Comparison of ENCODE assay signal across 10 cellular contexts in genomic region chr12:14959916-14960315, GRCh38.
A peak's percentile ranks its signal among the peaks of the same experiment; 100 is the strongest.
DNase-seq lines count a peak whose midpoint lies in the region; ATAC-seq and TF ChIP-seq lines count a peak whose summit lies in the region.
"Had no signal": no experiment of that assay in that cellular context is flagged by ENCODE, and none has a peak within 500 bp of the region (broad histone marks: within the 10 kb centered on the region; RNA-seq: fewer than 3 reads in every experiment).

No MANE protein-coding gene starts in this region.

- H3K27me3 Mint-ChIP-seq in nephron progenitor cell (ENCODE audit: low read depth, poor library complexity), result peaks cover 13% of the 10 kb centered on the region

- peak; percentile 39 for TF ChIP-seq POLR2A in GM18505 (IDR thresholded peaks at IDR 0.05; ENCODE audit: borderline replicate concordance, extremely low read depth, insufficient read depth, insufficient read length)
- TF ChIP-seq POLR2A in erythroblast (IDR thresholded peaks at IDR 0.05; ENCODE audit: low read length), result peak; percentile 7

- no peaks in the 10 kb centered on the region for H3K9me3 Mint-ChIP-seq in stimulated activated effector memory CD8-positive, alpha-beta T cell treated with anti-CD3 and anti-CD28 coated beads, Interleukin-12 subunit alpha, Interleukin-12 subunit beta, amount 100 ng/mL, for 72 hours
- no peaks in the 10 kb centered on the region for H3K9me3 Mint-ChIP-seq in nephron progenitor cell

- H3K4me3 ChIP-seq in SK-N-MC, result peak overlapping the region; percentile 14; the same call in 1 of the 2 replicates

- ATAC-seq in GM18505 (IDR thresholded peaks at IDR 0.05; ENCODE audit: unreplicated experiment) (no peak), GM19395 (IDR thresholded peaks at IDR 0.05; ENCODE audit: unreplicated experiment) (no peak)
- ATAC-seq in stimulated activated effector memory CD8-positive, alpha-beta T cell treated with anti-CD3 and anti-CD28 coated beads, Interleukin-12 subunit alpha, Interleukin-12 subunit beta, amount 100 ng/mL, for 72 hours, result no peak

- no peaks in the 10 kb centered on the region for H3K36me3 ChIP-seq in SK-N-MC (ENCODE audit: insufficient read depth, low read length)

- H3K4me3 Mint-ChIP-seq in stimulated activated effector memory CD8-positive, alpha-beta T cell treated with anti-CD3 and anti-CD28 coated beads, Interleukin-12 subunit alpha, Interleukin-12 subunit beta, amount 100 ng/mL, for 72 hours, result peak overlapping the region; percentile 96
- H3K4me3 Mint-ChIP-seq in nephron progenitor cell, result no peak overlapping the region

- H3K4me1 Mint-ChIP-seq in stimulated activated effector memory CD8-positive, alpha-beta T cell treated with anti-CD3 and anti-CD28 coated beads, Interleukin-12 subunit alpha, Interleukin-12 subunit beta, amount 100 ng/mL, for 72 hours, result peaks cover 47% of the 10 kb centered on the region
- H3K4me1 Mint-ChIP-seq in nephron progenitor cell, result peaks cover 5% of the 10 kb centered on the region

- DNase-seq in SK-N-MC (ENCODE audit: low read depth, low spot score), result no peak
- peak; percentile 28 to 34 for DNase-seq in erythroblast (lab: John Stamatoyannopoulos, UW)
- no peak for DNase-seq in stimulated activated effector memory CD8-positive, alpha-beta T cell treated with anti-CD3 and anti-CD28 coated beads, Interleukin-12 subunit alpha, Interleukin-12 subunit beta, amount 100 ng/mL, for 72 hours (ENCODE audit: low spot score in 2 of 2)
- DNase-seq in nephron progenitor cell, result no peak
- DNase-seq in NCI-H2107 treated with DMSO at 0.1 percent for 48 hours (lab: John Stamatoyannopoulos, UW; ENCODE audit: unreplicated experiment), result no peak
- DNase-seq: NCI-H2171; stimulated activated CD4-positive, alpha-beta T cell treated with anti-CD3 and anti-CD28 coated beads, Interleukin-4, amount 100 ng/mL, for 24 hours had no signal

- H3K9ac ChIP-seq in SK-N-MC (ENCODE audit: insufficient read length), result no peak overlapping the region

- H3K9me3 ChIP-seq in SK-N-MC (ENCODE audit: low read depth, low read length), result no peaks in the 10 kb centered on the region
- H3K9me3 ChIP-seq: mucosa of descending colon had no signal

- TF ChIP-seq CTCF in nephron progenitor cell (IDR thresholded peaks at IDR 0.05), result no peak

- H3K27ac Mint-ChIP-seq in stimulated activated effector memory CD8-positive, alpha-beta T cell treated with anti-CD3 and anti-CD28 coated beads, Interleukin-12 subunit alpha, Interleukin-12 subunit beta, amount 100 ng/mL, for 72 hours, result peak overlapping the region; percentile 96
- H3K27ac Mint-ChIP-seq in nephron progenitor cell, result no peak overlapping the region

- peak overlapping the region; percentile 93 for H3K27ac ChIP-seq in SK-N-MC

- H3K36me3 Mint-ChIP-seq in stimulated activated effector memory CD8-positive, alpha-beta T cell treated with anti-CD3 and anti-CD28 coated beads, Interleukin-12 subunit alpha, Interleukin-12 subunit beta, amount 100 ng/mL, for 72 hours, result peaks cover 60% of the 10 kb centered on the region
- H3K36me3 Mint-ChIP-seq in nephron progenitor cell (ENCODE audit: low read depth), result no peaks in the 10 kb centered on the region

Comparison
In these comparisons a context has a peak if more than half of its experiments do, and no peak if none do; other contexts are left out.
1. DNase-seq: peak in erythroblast (2 of 2); none in SK-N-MC (single experiment), stimulated activated effector memory CD8-positive, alpha-beta T cell treated with anti-CD3 and anti-CD28 coated beads, Interleukin-12 subunit alpha, Interleukin-12 subunit beta, amount 100 ng/mL, for 72 hours (0 of 2), nephron progenitor cell (single experiment) and NCI-H2107 treated with DMSO at 0.1 percent for 48 hours (single experiment).